ENCODE assay signal across 1 cellular context in genomic region chr9:137605146-137606004, GRCh38.
TF ChIP-seq lines count a peak whose summit lies in the region.

A gene with protein sequence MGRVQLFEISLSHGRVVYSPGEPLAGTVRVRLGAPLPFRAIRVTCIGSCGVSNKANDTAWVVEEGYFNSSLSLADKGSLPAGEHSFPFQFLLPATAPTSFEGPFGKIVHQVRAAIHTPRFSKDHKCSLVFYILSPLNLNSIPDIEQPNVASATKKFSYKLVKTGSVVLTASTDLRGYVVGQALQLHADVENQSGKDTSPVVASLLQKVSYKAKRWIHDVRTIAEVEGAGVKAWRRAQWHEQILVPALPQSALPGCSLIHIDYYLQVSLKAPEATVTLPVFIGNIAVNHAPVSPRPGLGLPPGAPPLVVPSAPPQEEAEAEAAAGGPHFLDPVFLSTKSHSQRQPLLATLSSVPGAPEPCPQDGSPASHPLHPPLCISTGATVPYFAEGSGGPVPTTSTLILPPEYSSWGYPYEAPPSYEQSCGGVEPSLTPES (plus strand): TSS chr9:137605686. CDS start chr9:137605718, 32 bp downstream.

TF ChIP-seq in K562, 482 proteins besides CTCF, POLR2A, EP300 and RAD21 (continued from another document and continues in another):
- TF ChIP-seq, protein P1, sequence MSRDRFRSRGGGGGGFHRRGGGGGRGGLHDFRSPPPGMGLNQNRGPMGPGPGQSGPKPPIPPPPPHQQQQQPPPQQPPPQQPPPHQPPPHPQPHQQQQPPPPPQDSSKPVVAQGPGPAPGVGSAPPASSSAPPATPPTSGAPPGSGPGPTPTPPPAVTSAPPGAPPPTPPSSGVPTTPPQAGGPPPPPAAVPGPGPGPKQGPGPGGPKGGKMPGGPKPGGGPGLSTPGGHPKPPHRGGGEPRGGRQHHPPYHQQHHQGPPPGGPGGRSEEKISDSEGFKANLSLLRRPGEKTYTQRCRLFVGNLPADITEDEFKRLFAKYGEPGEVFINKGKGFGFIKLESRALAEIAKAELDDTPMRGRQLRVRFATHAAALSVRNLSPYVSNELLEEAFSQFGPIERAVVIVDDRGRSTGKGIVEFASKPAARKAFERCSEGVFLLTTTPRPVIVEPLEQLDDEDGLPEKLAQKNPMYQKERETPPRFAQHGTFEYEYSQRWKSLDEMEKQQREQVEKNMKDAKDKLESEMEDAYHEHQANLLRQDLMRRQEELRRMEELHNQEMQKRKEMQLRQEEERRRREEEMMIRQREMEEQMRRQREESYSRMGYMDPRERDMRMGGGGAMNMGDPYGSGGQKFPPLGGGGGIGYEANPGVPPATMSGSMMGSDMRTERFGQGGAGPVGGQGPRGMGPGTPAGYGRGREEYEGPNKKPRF (IDR thresholded peaks at IDR 0.05; ENCODE audit: low read depth, low read length) = no peak
- TF ChIP-seq TBP (optimal IDR thresholded peaks at IDR 0.05; ENCODE audit: low read depth, low read length) (peak; percentile 17), HNRNPLL (IDR thresholded peaks at IDR 0.05; ENCODE audit: low read depth, low read length, poor library complexity, severe bottlenecking) (peak; percentile 85), SLC30A9 (CRISPR knock-in tag; IDR thresholded peaks at IDR 0.05) (no peak), ZNF431 (CRISPR knock-in tag; IDR thresholded peaks at IDR 0.05) (no peak), TAL1 (IDR thresholded peaks at IDR 0.05) (no peak), MCM7 (IDR thresholded peaks at IDR 0.05) (no peak), THRAP3 (IDR thresholded peaks at IDR 0.05; ENCODE audit: borderline replicate concordance) (no peak), MAFG (tag; conservative IDR thresholded peaks at IDR 0.05) (no peak), ZFX (CRISPR knock-in tag; IDR thresholded peaks at IDR 0.05) (peak; percentile 72), CHD7 (IDR thresholded peaks at IDR 0.05; ENCODE audit: low read depth, low read length) (no peak), CHD1 (IDR thresholded peaks at IDR 0.05; ENCODE audit: low read length) (peak; percentile 50), BRD9 (IDR thresholded peaks at IDR 0.05; ENCODE audit: low read depth, partially characterized antibody) (no peak), XRCC4 (IDR thresholded peaks at IDR 0.05; ENCODE audit: extremely low read depth, insufficient read depth, insufficient read length) (no peak), ESRRB (CRISPR knock-in tag; IDR thresholded peaks at IDR 0.05; ENCODE audit: borderline replicate concordance) (no peak)
- TF ChIP-seq, protein P2, sequence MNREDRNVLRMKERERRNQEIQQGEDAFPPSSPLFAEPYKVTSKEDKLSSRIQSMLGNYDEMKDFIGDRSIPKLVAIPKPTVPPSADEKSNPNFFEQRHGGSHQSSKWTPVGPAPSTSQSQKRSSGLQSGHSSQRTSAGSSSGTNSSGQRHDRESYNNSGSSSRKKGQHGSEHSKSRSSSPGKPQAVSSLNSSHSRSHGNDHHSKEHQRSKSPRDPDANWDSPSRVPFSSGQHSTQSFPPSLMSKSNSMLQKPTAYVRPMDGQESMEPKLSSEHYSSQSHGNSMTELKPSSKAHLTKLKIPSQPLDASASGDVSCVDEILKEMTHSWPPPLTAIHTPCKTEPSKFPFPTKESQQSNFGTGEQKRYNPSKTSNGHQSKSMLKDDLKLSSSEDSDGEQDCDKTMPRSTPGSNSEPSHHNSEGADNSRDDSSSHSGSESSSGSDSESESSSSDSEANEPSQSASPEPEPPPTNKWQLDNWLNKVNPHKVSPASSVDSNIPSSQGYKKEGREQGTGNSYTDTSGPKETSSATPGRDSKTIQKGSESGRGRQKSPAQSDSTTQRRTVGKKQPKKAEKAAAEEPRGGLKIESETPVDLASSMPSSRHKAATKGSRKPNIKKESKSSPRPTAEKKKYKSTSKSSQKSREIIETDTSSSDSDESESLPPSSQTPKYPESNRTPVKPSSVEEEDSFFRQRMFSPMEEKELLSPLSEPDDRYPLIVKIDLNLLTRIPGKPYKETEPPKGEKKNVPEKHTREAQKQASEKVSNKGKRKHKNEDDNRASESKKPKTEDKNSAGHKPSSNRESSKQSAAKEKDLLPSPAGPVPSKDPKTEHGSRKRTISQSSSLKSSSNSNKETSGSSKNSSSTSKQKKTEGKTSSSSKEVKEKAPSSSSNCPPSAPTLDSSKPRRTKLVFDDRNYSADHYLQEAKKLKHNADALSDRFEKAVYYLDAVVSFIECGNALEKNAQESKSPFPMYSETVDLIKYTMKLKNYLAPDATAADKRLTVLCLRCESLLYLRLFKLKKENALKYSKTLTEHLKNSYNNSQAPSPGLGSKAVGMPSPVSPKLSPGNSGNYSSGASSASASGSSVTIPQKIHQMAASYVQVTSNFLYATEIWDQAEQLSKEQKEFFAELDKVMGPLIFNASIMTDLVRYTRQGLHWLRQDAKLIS (CRISPR knock-in tag; IDR thresholded peaks at IDR 0.05) = no peak
- TF ChIP-seq, protein P3, sequence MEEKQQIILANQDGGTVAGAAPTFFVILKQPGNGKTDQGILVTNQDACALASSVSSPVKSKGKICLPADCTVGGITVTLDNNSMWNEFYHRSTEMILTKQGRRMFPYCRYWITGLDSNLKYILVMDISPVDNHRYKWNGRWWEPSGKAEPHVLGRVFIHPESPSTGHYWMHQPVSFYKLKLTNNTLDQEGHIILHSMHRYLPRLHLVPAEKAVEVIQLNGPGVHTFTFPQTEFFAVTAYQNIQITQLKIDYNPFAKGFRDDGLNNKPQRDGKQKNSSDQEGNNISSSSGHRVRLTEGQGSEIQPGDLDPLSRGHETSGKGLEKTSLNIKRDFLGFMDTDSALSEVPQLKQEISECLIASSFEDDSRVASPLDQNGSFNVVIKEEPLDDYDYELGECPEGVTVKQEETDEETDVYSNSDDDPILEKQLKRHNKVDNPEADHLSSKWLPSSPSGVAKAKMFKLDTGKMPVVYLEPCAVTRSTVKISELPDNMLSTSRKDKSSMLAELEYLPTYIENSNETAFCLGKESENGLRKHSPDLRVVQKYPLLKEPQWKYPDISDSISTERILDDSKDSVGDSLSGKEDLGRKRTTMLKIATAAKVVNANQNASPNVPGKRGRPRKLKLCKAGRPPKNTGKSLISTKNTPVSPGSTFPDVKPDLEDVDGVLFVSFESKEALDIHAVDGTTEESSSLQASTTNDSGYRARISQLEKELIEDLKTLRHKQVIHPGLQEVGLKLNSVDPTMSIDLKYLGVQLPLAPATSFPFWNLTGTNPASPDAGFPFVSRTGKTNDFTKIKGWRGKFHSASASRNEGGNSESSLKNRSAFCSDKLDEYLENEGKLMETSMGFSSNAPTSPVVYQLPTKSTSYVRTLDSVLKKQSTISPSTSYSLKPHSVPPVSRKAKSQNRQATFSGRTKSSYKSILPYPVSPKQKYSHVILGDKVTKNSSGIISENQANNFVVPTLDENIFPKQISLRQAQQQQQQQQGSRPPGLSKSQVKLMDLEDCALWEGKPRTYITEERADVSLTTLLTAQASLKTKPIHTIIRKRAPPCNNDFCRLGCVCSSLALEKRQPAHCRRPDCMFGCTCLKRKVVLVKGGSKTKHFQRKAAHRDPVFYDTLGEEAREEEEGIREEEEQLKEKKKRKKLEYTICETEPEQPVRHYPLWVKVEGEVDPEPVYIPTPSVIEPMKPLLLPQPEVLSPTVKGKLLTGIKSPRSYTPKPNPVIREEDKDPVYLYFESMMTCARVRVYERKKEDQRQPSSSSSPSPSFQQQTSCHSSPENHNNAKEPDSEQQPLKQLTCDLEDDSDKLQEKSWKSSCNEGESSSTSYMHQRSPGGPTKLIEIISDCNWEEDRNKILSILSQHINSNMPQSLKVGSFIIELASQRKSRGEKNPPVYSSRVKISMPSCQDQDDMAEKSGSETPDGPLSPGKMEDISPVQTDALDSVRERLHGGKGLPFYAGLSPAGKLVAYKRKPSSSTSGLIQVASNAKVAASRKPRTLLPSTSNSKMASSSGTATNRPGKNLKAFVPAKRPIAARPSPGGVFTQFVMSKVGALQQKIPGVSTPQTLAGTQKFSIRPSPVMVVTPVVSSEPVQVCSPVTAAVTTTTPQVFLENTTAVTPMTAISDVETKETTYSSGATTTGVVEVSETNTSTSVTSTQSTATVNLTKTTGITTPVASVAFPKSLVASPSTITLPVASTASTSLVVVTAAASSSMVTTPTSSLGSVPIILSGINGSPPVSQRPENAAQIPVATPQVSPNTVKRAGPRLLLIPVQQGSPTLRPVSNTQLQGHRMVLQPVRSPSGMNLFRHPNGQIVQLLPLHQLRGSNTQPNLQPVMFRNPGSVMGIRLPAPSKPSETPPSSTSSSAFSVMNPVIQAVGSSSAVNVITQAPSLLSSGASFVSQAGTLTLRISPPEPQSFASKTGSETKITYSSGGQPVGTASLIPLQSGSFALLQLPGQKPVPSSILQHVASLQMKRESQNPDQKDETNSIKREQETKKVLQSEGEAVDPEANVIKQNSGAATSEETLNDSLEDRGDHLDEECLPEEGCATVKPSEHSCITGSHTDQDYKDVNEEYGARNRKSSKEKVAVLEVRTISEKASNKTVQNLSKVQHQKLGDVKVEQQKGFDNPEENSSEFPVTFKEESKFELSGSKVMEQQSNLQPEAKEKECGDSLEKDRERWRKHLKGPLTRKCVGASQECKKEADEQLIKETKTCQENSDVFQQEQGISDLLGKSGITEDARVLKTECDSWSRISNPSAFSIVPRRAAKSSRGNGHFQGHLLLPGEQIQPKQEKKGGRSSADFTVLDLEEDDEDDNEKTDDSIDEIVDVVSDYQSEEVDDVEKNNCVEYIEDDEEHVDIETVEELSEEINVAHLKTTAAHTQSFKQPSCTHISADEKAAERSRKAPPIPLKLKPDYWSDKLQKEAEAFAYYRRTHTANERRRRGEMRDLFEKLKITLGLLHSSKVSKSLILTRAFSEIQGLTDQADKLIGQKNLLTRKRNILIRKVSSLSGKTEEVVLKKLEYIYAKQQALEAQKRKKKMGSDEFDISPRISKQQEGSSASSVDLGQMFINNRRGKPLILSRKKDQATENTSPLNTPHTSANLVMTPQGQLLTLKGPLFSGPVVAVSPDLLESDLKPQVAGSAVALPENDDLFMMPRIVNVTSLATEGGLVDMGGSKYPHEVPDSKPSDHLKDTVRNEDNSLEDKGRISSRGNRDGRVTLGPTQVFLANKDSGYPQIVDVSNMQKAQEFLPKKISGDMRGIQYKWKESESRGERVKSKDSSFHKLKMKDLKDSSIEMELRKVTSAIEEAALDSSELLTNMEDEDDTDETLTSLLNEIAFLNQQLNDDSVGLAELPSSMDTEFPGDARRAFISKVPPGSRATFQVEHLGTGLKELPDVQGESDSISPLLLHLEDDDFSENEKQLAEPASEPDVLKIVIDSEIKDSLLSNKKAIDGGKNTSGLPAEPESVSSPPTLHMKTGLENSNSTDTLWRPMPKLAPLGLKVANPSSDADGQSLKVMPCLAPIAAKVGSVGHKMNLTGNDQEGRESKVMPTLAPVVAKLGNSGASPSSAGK (IDR thresholded peaks at IDR 0.05) = peak; percentile 33; the same call in 1 of the 2 replicates
